ENCODE assay signal across 1 cellular context in genomic region chr2:186726938-186727337, GRCh38.
TF ChIP-seq lines count a peak whose summit lies in the region.

No MANE protein-coding gene starts in this region.

TF ChIP-seq in SK-N-SH, 30 proteins besides CTCF, POLR2A, EP300 and RAD21 (continued from another document):
- TF ChIP-seq REST (IDR thresholded peaks at IDR 0.05; ENCODE audit: low read depth, low read length), result no peak
